1 cellular context compared by ENCODE assay signal in genomic region chr4:158724647-158725046, GRCh38.
TF ChIP-seq lines count a peak whose summit lies in the region.

No MANE protein-coding gene starts in this region.

TF ChIP-seq in GM12878, 131 proteins besides CTCF, POLR2A, EP300 and RAD21:
- TF ChIP-seq ZNF207 (IDR thresholded peaks at IDR 0.05; ENCODE audit: borderline replicate concordance) (no peak), STAT3 (IDR thresholded peaks at IDR 0.05; ENCODE audit: low read depth, low read length) (no peak), ZNF384 (IDR thresholded peaks at IDR 0.05; ENCODE audit: borderline replicate concordance, low read depth, low read length) (no peak), ZNF274 (IDR thresholded peaks at IDR 0.05; ENCODE audit: insufficient read depth, insufficient read length) (no peak), USF1 (IDR thresholded peaks at IDR 0.05; ENCODE audit: borderline replicate concordance, extremely low read length, insufficient read depth, low read depth, low read length) (no peak), SRF (IDR thresholded peaks at IDR 0.05; ENCODE audit: low read depth in 2 of 2, low read length in 2 of 2) (no peak), FOXM1 (IDR thresholded peaks at IDR 0.05; ENCODE audit: low read depth, low read length) (no peak), ELK1 (IDR thresholded peaks at IDR 0.05; ENCODE audit: low read depth, low read length) (no peak), REST (IDR thresholded peaks at IDR 0.05; ENCODE audit: low read depth, low read length) (no peak), ZBED1 (IDR thresholded peaks at IDR 0.05; ENCODE audit: borderline replicate concordance) (no peak), MTA3 (IDR thresholded peaks at IDR 0.05; ENCODE audit: borderline replicate concordance, low read length) (no peak)
